21 cellular contexts compared by ENCODE assay signal in genomic region chr2:65546406-65546805, GRCh38.
A peak's percentile ranks its signal among the peaks of the same experiment; 100 is the strongest.
DNase-seq lines count a peak whose midpoint lies in the region; ATAC-seq and TF ChIP-seq lines count a peak whose summit lies in the region.
"Had no signal": no experiment of that assay in that cellular context is flagged by ENCODE, and none has a peak within 500 bp of the region (broad histone marks: within the 10 kb centered on the region; RNA-seq: fewer than 3 reads in every experiment).

No MANE protein-coding gene starts in this region.

- no peak for TF ChIP-seq CTCF in PC-9 (conservative IDR thresholded peaks at IDR 0.05)
- TF ChIP-seq CTCF in osteoblast (IDR thresholded peaks at IDR 0.05; ENCODE audit: extremely low read depth, low read depth, low read length): no peak

- BruUV-seq in PC-9 (replicated peaks; lab: Mats Ljungman, UMichigan): no TSS peak

- H4K20me1 ChIP-seq in PC-9 (ENCODE audit: insufficient read depth) (no peaks in the 10 kb centered on the region), osteoblast (ENCODE audit: insufficient read depth, low read length) (no peaks in the 10 kb centered on the region)
- H4K20me1 ChIP-seq: BLaER1 had no signal

- H3K9me2 ChIP-seq in PC-9 (ENCODE audit: insufficient read depth): no peaks in the 10 kb centered on the region

- intact Hi-C loops in right cardiac atrium (cut with DNase I): no loop called here
- intact Hi-C loops in Right ventricle myocardium superior (cut with DNase I): no loop called here
- intact Hi-C loops in PC-9 (cut with micrococcal nuclease; ENCODE audit: unreplicated experiment): no loop called here

- H3K36me3 ChIP-seq in PC-9 (ENCODE audit: low read depth) (no peaks in the 10 kb centered on the region), osteoblast (ENCODE audit: insufficient read depth, low read length) (no peaks in the 10 kb centered on the region)
- H3K36me3 ChIP-seq: BLaER1 had no signal

- H3K4me3 ChIP-seq in right cardiac atrium (ENCODE audit: low read length) (no peak overlapping the region), PC-9 (no peak overlapping the region), osteoblast (ENCODE audit: insufficient read depth, low read length) (no peak overlapping the region)
- H3K4me3 ChIP-seq: A549, BLaER1, GM12878 had no signal

- H3F3A ChIP-seq in PC-9 (ENCODE audit: insufficient read depth, low read depth): peaks cover 12% of the 10 kb centered on the region

- H3K27ac ChIP-seq in right cardiac atrium (ENCODE audit: low read length): peak overlapping the region; percentile 8
- peak overlapping the region; percentile 45 for H3K27ac ChIP-seq in PC-9
- peak overlapping the region; percentile 51 for H3K27ac ChIP-seq in osteoblast (ENCODE audit: low read depth, low read length)
- H3K27ac ChIP-seq: BLaER1 had no signal

- H3K4me1 ChIP-seq in right cardiac atrium (ENCODE audit: control insufficient read depth, insufficient read depth, low read length) (no peaks in the 10 kb centered on the region), PC-9 (replicated peaks; ENCODE audit: insufficient read depth) (peaks cover 36% of the 10 kb centered on the region), osteoblast (ENCODE audit: insufficient read depth, low read length) (peaks cover 24% of the 10 kb centered on the region)

- H3K9me3 ChIP-seq in right cardiac atrium (ENCODE audit: control insufficient read depth, low read length) (no peaks in the 10 kb centered on the region), PC-9 (ENCODE audit: insufficient read depth, low read depth) (no peaks in the 10 kb centered on the region), osteoblast (ENCODE audit: low read depth, low read length) (no peaks in the 10 kb centered on the region)
- H3K9me3 ChIP-seq: A549, BLaER1 had no signal

- POLR2A ChIA-PET in PC-9 (lab: Charles Lee; ENCODE audit: unreplicated experiment): interaction anchor here (0.6 to 0.7 kb wide), 3 partner anchors 111 to 1931 kb away, joined by 3 to 4 read pairs (median 3); no protein-coding TSS in a partner anchor

- WGBS in right cardiac atrium: 83% methylated on average over 3 of the region's 3 CpGs

- CTCF ChIA-PET in PC-9 (lab: Charles Lee): no interaction called here

- ATAC-seq in right cardiac atrium (no peak), Right ventricle myocardium superior (ENCODE audit: poor library complexity) (no peak), GM18867 (IDR thresholded peaks at IDR 0.05; ENCODE audit: unreplicated experiment) (no peak)
- ATAC-seq: A549, GM12878 had no signal

- peak overlapping the region; percentile 52 for H3K4me2 ChIP-seq in PC-9
- peak overlapping the region; percentile 23 for H3K4me2 ChIP-seq in osteoblast (ENCODE audit: insufficient read depth, low read length)
- H3K4me2 ChIP-seq: A549, BLaER1 had no signal

- no peak overlapping the region for H2AFZ ChIP-seq in PC-9
- no peak overlapping the region for H2AFZ ChIP-seq in osteoblast (ENCODE audit: low read length)

- H3K79me2 ChIP-seq in PC-9 (ENCODE audit: low read depth): no peaks in the 10 kb centered on the region
- H3K79me2 ChIP-seq in osteoblast (ENCODE audit: insufficient read depth, low read length): no peaks in the 10 kb centered on the region

- DNase-seq in right cardiac atrium (no peak), Right ventricle myocardium superior (no peak), PC-9 (no peak), osteoblast (ENCODE audit: insufficient read length, low spot score, missing footprints) (no peak), cerebellar nuclear complex (lab: John Stamatoyannopoulos, UW) (no peak), Ammon's horn (ENCODE audit: low spot score) (no peak)
- DNase-seq: CD4-positive, alpha-beta T cell; COR-L47; GOT3; KG1; NCI-H1105; NCI-H146; NCI-H2029; NCI-H2227 treated with DMSO at 0.1 percent for 48 hours; NCI-H510A treated with DMSO at 0.1 percent for 48 hours; NCI-H774; NK-92 treated with Interleukin-12 subunit alpha and Interleukin-12 subunit beta, amount 100 ng/mL, for 24 hours had no signal

- H3K27me3 ChIP-seq in right cardiac atrium (ENCODE audit: control insufficient read depth, insufficient read depth) (no peaks in the 10 kb centered on the region), PC-9 (ENCODE audit: insufficient read depth, low read depth) (no peaks in the 10 kb centered on the region), osteoblast (ENCODE audit: insufficient read depth, low read length) (no peaks in the 10 kb centered on the region)
- H3K27me3 ChIP-seq: BLaER1 had no signal
